Comparison of ENCODE assay signal across 13 cellular contexts in the genomic region with DNA sequence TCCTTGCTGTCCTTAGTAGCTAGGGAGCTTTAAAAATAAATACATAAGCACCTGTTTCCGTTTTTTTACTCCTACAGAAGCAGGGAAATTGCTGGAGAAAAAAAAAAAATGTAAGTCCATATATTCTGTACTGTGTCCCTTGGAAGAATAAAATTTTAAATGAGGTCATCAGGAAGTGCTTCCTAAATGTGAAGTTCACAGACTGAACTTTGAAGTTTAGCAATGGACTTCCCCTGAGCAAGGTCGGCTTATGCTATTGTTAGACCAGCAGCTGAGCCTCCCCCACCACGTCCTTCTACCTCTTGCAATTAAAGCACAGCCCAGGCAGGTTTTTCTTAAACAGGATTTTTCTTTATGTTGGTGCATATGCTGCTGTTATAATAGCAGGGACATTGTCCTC. TPM values are rescaled to one million over a fixed set of nuclear protein-coding genes. Genes with fewer than 3 reads are reported as not detected.
DNase-seq lines count a peak whose midpoint lies in the region; ATAC-seq, FAIRE-seq and TF ChIP-seq lines count a peak whose summit lies in the region.
"Had no signal": no experiment of that assay in that cellular context is flagged by ENCODE, and none has a peak within 500 bp of the region (broad histone marks: within the 10 kb centered on the region; RNA-seq: fewer than 3 reads in every experiment).

No MANE protein-coding gene starts in this region.

- DNase-seq in DMS53 (lab: John Stamatoyannopoulos, UW) = peak; percentile 7
- DNase-seq in DMS53 treated with DMSO at 0.1 percent for 48 hours (lab: John Stamatoyannopoulos, UW; ENCODE audit: unreplicated experiment) = no peak
- DNase-seq in PC-3 = no peak
- DNase-seq in foreskin keratinocyte = no peak
- no peak for DNase-seq in HTR-8/SVneo (ENCODE audit: insufficient read length, low spot score)
- DNase-seq in GM19240 (ENCODE audit: insufficient read length, low spot score) = no peak
- DNase-seq: naive B cell had no signal

- H3K4me1 ChIP-seq in PC-3 (ENCODE audit: insufficient read depth, low read length) (peaks cover 58% of the 10 kb centered on the region), foreskin keratinocyte (peaks cover 27% of the 10 kb centered on the region), skeletal muscle satellite cell (ENCODE audit: control insufficient read depth, insufficient read depth, low read length) (peaks cover 43% of the 10 kb centered on the region)

- FAIRE-seq in HTR-8/SVneo (lab: Jason Lieb, UNC) = no peak
- FAIRE-seq: frontal cortex had no signal

- H3K27me3 ChIP-seq in PC-3 (ENCODE audit: low read length) = no peaks in the 10 kb centered on the region
- no peaks in the 10 kb centered on the region for H3K27me3 ChIP-seq in foreskin keratinocyte
- H3K27me3 ChIP-seq in skeletal muscle satellite cell (ENCODE audit: control insufficient read depth, insufficient read depth, low read length) = no peaks in the 10 kb centered on the region
- H3K27me3 ChIP-seq: cardiac muscle cell had no signal

- peak overlapping the region; percentile 63 for H3K9ac ChIP-seq in PC-3 (ENCODE audit: low read length)
- H3K9ac ChIP-seq in skeletal muscle satellite cell (ENCODE audit: low read depth, low read length) = no peak overlapping the region

- POLR2A ChIA-PET in PC-3 (lab: Charles Lee; ENCODE audit: unreplicated experiment) = no interaction called here

- H3K4me3 ChIP-seq in PC-3 (ENCODE audit: low read length) = peak overlapping the region; percentile 20; the same call in 1 of the 2 replicates
- no peak overlapping the region for H3K4me3 ChIP-seq in skeletal muscle satellite cell (ENCODE audit: low read length)
- H3K4me3 ChIP-seq: cardiac muscle cell, thoracic aorta had no signal

- H3K4me2 ChIP-seq in PC-3 (ENCODE audit: low read length) = peak overlapping the region; percentile 71
- H3K4me2 ChIP-seq in skeletal muscle satellite cell (ENCODE audit: low read length) = peak overlapping the region; percentile 41

- no peak overlapping the region for H2AFZ ChIP-seq in PC-3 (ENCODE audit: low read length)

- BruUV-seq in PC-3 (replicated peaks; lab: Mats Ljungman, UMichigan) = no TSS peak

- intact Hi-C loops in PC-3 (cut with micrococcal nuclease) = loop anchor here (5.0 kb wide), 1 partner anchor 116 kb away; no protein-coding TSS in a partner anchor

- no peaks in the 10 kb centered on the region for H4K20me1 ChIP-seq in PC-3 (ENCODE audit: low read length)

- TF ChIP-seq CTCF in PC-3 (conservative IDR thresholded peaks at IDR 0.05; ENCODE audit: low read depth, low read length) = no peak
- TF ChIP-seq CTCF in foreskin keratinocyte (conservative IDR thresholded peaks at IDR 0.05) = no peak

- H3F3A ChIP-seq in PC-3 (ENCODE audit: low read length, unreplicated experiment) = peaks cover 7% of the 10 kb centered on the region

- no peaks in the 10 kb centered on the region for H3K36me3 ChIP-seq in PC-3 (ENCODE audit: low read depth, low read length)
- no peaks in the 10 kb centered on the region for H3K36me3 ChIP-seq in skeletal muscle satellite cell (ENCODE audit: insufficient read depth, low read length)
- H3K36me3 ChIP-seq: cardiac muscle cell, thoracic aorta had no signal

- no peaks in the 10 kb centered on the region for H3K9me3 ChIP-seq in PC-3 (ENCODE audit: low read length)
- no peaks in the 10 kb centered on the region for H3K9me3 ChIP-seq in skeletal muscle satellite cell (replicated peaks; ENCODE audit: low read length)
- H3K9me3 ChIP-seq: thoracic aorta had no signal

- CTCF ChIA-PET in PC-3 (lab: Charles Lee) = no interaction called here

- no peaks in the 10 kb centered on the region for H3K9me2 ChIP-seq in PC-3 (replicated peaks; ENCODE audit: low read length)

- H3K27ac ChIP-seq in PC-3 (ENCODE audit: low read length) (peak overlapping the region; percentile 96), foreskin keratinocyte (peak overlapping the region; percentile 63)
- H3K27ac ChIP-seq: 22Rv1, cardiac muscle cell, thoracic aorta had no signal

- ATAC-seq in PC-3 (no peak; the same call in 1 of the 2 replicates), foreskin keratinocyte (no peak)
- ATAC-seq in activated CD4-positive, CD25-positive, alpha-beta regulatory T cell treated with anti-CD3 and anti-CD28 coated beads, Interleukin-2, amount 50 U/mL, for 24 hours = no peak

- no peaks in the 10 kb centered on the region for H3K79me2 ChIP-seq in PC-3 (ENCODE audit: low read length)

RNA-seq across cellular contexts. Expression of a gene that starts 26.3 kb away (rescaled TPM):
- total RNA-seq in PC-3 (2014; rRNA removed) = not detected in 2 replicates
- not detected in 2 replicates for total RNA-seq in foreskin keratinocyte
- not detected in 2 replicates for polyA plus RNA-seq in foreskin keratinocyte
- 0.51 TPM in 1 of 2 replicates, not detected in the other for total RNA-seq in skeletal muscle satellite cell (2012; rRNA removed)
- total RNA-seq: cardiac muscle cell, frontal cortex, thoracic aorta had no signal
- polyA plus RNA-seq: cardiac muscle cell had no signal
